Comparison of ENCODE assay signal across 8 cellular contexts in the genomic region with DNA sequence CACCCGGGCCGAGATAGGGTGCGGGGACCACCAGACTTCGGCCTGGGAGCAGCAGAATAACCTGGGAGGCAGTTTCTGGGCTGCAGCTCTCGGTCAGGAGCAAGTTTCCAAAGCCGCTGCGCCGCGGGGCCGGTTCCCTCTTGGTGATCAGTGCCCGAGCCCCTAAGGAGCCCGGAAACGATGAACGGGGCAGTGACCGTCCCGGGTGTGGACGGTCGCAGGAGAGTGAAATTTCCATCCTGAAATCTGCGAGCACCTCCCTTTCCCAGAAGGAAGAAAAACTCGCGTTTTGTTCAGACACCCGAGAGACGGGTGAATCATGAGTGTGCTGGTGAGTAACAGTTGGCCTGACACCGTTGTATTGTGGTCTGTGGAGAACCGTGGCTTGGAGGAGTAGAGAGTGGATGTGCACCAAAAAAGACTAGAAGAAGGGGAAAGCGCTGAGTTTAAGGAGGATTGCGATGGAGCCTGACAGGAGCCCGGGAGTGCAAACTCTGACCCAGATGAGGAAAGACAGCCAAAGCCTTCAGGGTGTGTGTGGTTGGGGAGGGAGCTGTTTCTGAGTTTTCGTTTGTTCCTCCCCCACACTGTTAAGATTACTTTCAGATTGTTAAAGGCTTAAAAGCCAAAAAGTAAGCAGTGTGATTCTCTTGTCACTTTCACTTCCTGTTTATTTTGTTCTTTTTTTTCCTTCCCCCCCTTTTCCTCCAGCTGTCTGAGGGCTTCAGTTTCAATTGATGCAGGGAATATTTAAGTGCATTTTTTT. TPM values are rescaled to one million over a fixed set of nuclear protein-coding genes. Genes with fewer than 3 reads are reported as not detected.
DNase-seq lines count a peak whose midpoint lies in the region; ATAC-seq and TF ChIP-seq lines count a peak whose summit lies in the region.

No MANE protein-coding gene starts in this region.

- H3K36me3 ChIP-seq in BJ (ENCODE audit: control insufficient read depth, insufficient read depth, low read length) = no peaks in the 10 kb centered on the region
- H3K36me3 ChIP-seq in thymus (ENCODE audit: control insufficient read depth, insufficient read depth) = no peaks in the 10 kb centered on the region

- H3K4me1 ChIP-seq in thymus (ENCODE audit: control insufficient read depth, insufficient read depth, low read length) = peaks cover 11% of the 10 kb centered on the region

- ATAC-seq in HG03432 (IDR thresholded peaks at IDR 0.05; ENCODE audit: unreplicated experiment) = peak; percentile 60
- peak; percentile 88 for ATAC-seq in omental fat pad (ENCODE audit: low FRiP score)

- H3K27ac ChIP-seq in thymus (ENCODE audit: low read depth) = peak overlapping the region; percentile 97

- H3K4me3 ChIP-seq in BJ (ENCODE audit: low read depth, low read length) = peak overlapping the region; percentile 82
- H3K4me3 ChIP-seq in thymus (ENCODE audit: low read length) = peak overlapping the region; percentile 93

- POLR2A ChIA-PET in BJ (lab: Charles Lee) = no interaction called here

- WGBS in thymus = under 1% methylated on average over 29 of the region's 29 CpGs

- CTCF ChIA-PET in BJ (lab: Yijun Ruan, JAX) = interaction anchor here (0.7 to 2.7 kb wide), 3 partner anchors 13 to 133 kb away, joined by 3 to 8 read pairs (median 4); a partner anchor contains a TSS

- no peaks in the 10 kb centered on the region for H3K27me3 ChIP-seq in BJ (ENCODE audit: control insufficient read depth, insufficient read depth, low read length)
- no peaks in the 10 kb centered on the region for H3K27me3 ChIP-seq in thymus (ENCODE audit: control insufficient read depth, insufficient read depth)

- no peaks in the 10 kb centered on the region for H3K9me3 ChIP-seq in thymus (ENCODE audit: control insufficient read depth)

- DNase-seq in BJ (ENCODE audit: low read depth) = no peak
- peak; percentile 34 for DNase-seq in GM19240 (ENCODE audit: insufficient read length, low spot score)
- DNase-seq in RPMI8226 = peak; percentile 72
- DNase-seq in activated effector memory CD4-positive, alpha-beta T cell treated with Interleukin-2 at 50 U/mL for 16 hours = peak; percentile 49
- DNase-seq in globus pallidus (ENCODE audit: low spot score) = peak; percentile 43
- no peak for DNase-seq in omental fat pad (ENCODE audit: low spot score)

- TF ChIP-seq CTCF in BJ (IDR thresholded peaks at IDR 0.05; ENCODE audit: insufficient read depth, low read depth, low read length) = no peak
- TF ChIP-seq CTCF in omental fat pad (IDR thresholded peaks at IDR 0.05) = no peak

RNA-seq across cellular contexts. Expression of a gene that starts 0.8 kb away (rescaled TPM):
- 23.3 and 25.4 TPM in 2 replicates for polyA plus RNA-seq in BJ (2011; rRNA removed)
- 5.1 and 6.8 TPM in 2 replicates for polyA minus RNA-seq in BJ (2011; rRNA and poly(A)+ RNA removed)
- 10 to 100 TPM; 20.3 to 48.6 (median 26.7) TPM for total RNA-seq in omental fat pad
- polyA plus RNA-seq in thymus = 62.3 TPM

Comparison
In these comparisons a context has a peak if more than half of its experiments do, and no peak if none do; other contexts are left out.
1. DNase-seq: peak in GM19240 (single experiment), RPMI8226 (single experiment), activated effector memory CD4-positive, alpha-beta T cell treated with Interleukin-2 at 50 U/mL for 16 hours (single experiment) and globus pallidus (single experiment); none in BJ (single experiment) and omental fat pad (single experiment).